In the genomic region with DNA sequence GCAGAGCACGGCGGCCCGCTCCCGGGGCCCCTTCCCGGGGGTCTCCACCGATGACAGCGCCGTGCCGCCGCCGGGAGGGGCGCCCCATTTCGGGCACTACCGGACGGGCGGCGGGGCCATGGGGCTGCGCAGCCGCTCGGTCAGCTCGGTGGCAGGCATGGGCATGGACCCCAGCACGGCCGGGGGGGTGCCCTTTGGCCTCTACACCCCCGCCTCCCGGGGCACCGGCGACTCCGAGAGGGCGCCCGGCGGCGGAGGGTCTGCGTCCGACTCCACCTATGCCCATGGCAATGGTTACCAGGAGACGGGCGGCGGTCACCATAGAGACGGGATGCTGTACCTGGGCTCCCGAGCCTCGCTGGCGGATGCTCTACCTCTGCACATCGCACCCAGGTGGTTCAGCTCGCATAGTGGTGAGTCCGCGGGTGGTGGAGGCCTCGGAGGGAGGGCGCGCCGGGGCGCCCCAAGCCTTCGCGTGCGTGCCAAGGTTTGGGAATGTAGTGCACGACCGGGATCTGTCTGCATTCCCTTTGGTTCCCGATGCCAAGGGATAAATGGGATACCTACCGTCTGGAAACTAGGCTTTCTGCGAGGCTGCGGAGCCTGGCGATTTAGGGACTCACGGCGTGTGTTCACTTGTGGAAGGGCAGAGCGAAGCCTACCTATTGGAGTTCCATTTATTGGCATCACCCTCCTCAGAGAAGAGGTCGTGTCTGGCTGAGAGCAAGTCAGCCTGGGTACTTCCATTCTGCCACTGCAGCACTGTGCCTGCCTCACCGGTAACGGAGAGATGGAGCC, we compare ENCODE assay signal across 7 cellular contexts. TPM values are rescaled to one million over a fixed set of nuclear protein-coding genes. Genes with fewer than 3 reads are reported as not detected.
DNase-seq lines count a peak whose midpoint lies in the region; ATAC-seq, FAIRE-seq and TF ChIP-seq lines count a peak whose summit lies in the region.

No MANE protein-coding gene starts in this region.

- peak overlapping the region; percentile 84 to 86 for H3K27ac ChIP-seq in breast epithelium
- no peak overlapping the region for H3K27ac ChIP-seq in small intestine (ENCODE audit: low read depth in 1 of 2, low read length in 1 of 2)

- no peak for TF ChIP-seq POLR2A in breast epithelium (IDR thresholded peaks at IDR 0.05)

- H3K36me3 ChIP-seq in breast epithelium (no peaks in the 10 kb centered on the region), small intestine (ENCODE audit: control insufficient read depth in 2 of 2, insufficient read depth in 2 of 2, low read length in 2 of 2) (no peaks in the 10 kb centered on the region)

- WGBS in small intestine, 3 donors: 1 to 2% (median 1%) methylated on average over 49 to 66 of the region's 66 CpGs

- TF ChIP-seq CTCF in breast epithelium (IDR thresholded peaks at IDR 0.05): no peak

- H3K9me3 ChIP-seq in breast epithelium (no peaks in the 10 kb centered on the region), small intestine (ENCODE audit: control insufficient read depth, low read depth) (no peaks in the 10 kb centered on the region)

- DNase-seq in HuH-7.5 (ENCODE audit: low spot score): peak; percentile 63
- peak; percentile 41 for DNase-seq in UCSD-AML1 (lab: John Stamatoyannopoulos, UW; ENCODE audit: unreplicated experiment)
- peak; percentile 48 to 66 for DNase-seq in breast epithelium (ENCODE audit: low spot score in 2 of 2)
- DNase-seq in iris pigment epithelial cell (ENCODE audit: low read depth): peak; percentile 25
- peak; percentile 52 for DNase-seq in small intestine

- H3K4me3 ChIP-seq in breast epithelium (peak overlapping the region; percentile 79 to 94 (median 80)), small intestine (ENCODE audit: low read depth in 1 of 2, low read length in 2 of 2) (peak overlapping the region; percentile 83 to 93)

- no peak for FAIRE-seq in small intestine (lab: Jason Lieb, UNC)

- ATAC-seq in GM18907 (IDR thresholded peaks at IDR 0.05; ENCODE audit: unreplicated experiment) (peak; percentile 39), HG02623 (IDR thresholded peaks at IDR 0.05; ENCODE audit: unreplicated experiment) (no peak)

- H3K4me1 ChIP-seq in breast epithelium: peaks cover 0 to 6% of the 10 kb centered on the region in 2 donors
- H3K4me1 ChIP-seq in small intestine (ENCODE audit: control insufficient read depth in 2 of 2, insufficient read depth in 1 of 2, low read depth in 1 of 2, low read length in 1 of 2): peaks cover 2 to 7% of the 10 kb centered on the region in 2 donors

- H3K27me3 ChIP-seq in breast epithelium: no peaks in the 10 kb centered on the region
- no peaks in the 10 kb centered on the region for H3K27me3 ChIP-seq in small intestine (ENCODE audit: control insufficient read depth in 2 of 2, insufficient read depth in 2 of 2, low read length in 2 of 2)

- intact Hi-C loops in breast epithelium (cut with DNase I; ENCODE audit: low total_unique reads): loop anchor here (1.0 kb wide), 1 partner anchor 111 kb away; no protein-coding TSS in a partner anchor

RNA-seq across cellular contexts. Expression of a gene that starts 1.1 kb away (rescaled TPM):
- 10 to 100 TPM; 12.8 to 27.5 (median 24.4) TPM for total RNA-seq in breast epithelium
- 1 to 10 TPM; 5.8 to 9.1 (median 7.0) TPM for polyA plus RNA-seq in small intestine

RNA-seq across cellular contexts. Expression of a gene that starts 15.0 kb away (rescaled TPM):
- 10 to 100 TPM; 21.8 to 61.0 (median 43.6) TPM for total RNA-seq in breast epithelium
- 10 to 100 TPM; 13.9 to 29.5 (median 20.8) TPM for polyA plus RNA-seq in small intestine

Comparison
In these comparisons a context has a peak if more than half of its experiments do, and no peak if none do; other contexts are left out.
1. H3K27ac ChIP-seq: peak in breast epithelium (2 of 2); none in small intestine (0 of 2).
2. Peak in every context shown above with its lines, with median percentiles within 50 percentile points of each other: DNase-seq.